Comparison of ENCODE assay signal across 19 cellular contexts in the genomic region with DNA sequence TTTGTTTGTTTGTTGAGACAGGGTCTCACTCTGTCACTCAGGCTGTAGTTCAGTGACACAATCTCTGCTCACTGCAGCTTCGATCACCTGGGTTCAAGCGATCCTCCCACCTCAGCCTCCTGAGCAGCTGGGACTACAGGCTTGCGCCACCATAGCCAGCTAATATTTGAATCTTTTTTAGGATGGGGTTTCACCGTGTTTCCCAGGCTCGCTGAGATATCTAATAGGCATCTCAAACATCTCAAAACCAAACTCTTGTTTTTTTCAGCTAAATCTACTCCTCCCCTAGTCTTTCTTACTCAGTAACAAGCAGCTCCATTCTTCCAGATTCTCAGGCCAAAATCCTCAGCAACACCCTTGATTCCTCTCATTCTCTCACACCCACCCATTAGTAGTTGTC.
"Had no signal": no experiment of that assay in that cellular context is flagged by ENCODE, and none has a peak within 500 bp of the region (broad histone marks: within the 10 kb centered on the region; RNA-seq: fewer than 3 reads in every experiment).

No MANE protein-coding gene starts in this region.

- H3K4me1 ChIP-seq: colonic mucosa, heart left ventricle, left lung, psoas muscle, tibial artery had no signal

- DNase-seq: activated B cell treated with CpG ODN at 0.5 μM for 24 hours; activated CD4-positive, alpha-beta memory T cell treated with anti-CD3 and anti-CD28 coated beads for 36 hours; activated CD4-positive, alpha-beta T cell treated with anti-CD3 and anti-CD28 coated beads for 36 hours; activated naive CD4-positive, alpha-beta T cell treated with Interleukin-2 at 50 U/mL for 16 hours; activated naive CD8-positive, alpha-beta T cell treated with anti-CD3 and anti-CD28 coated beads, Interleukin-2, amount 10 ng/mL, durations not matched to agents 7 days and 5 days; activated T-cell treated with anti-CD3 and anti-CD28 coated beads, Interleukin-2, amount 50 U/mL, for 48 hours; central memory CD4-positive, alpha-beta T cell; colonic mucosa; endodermal cell; heart left ventricle; left lung; natural killer cell; ovary; psoas muscle; right cardiac atrium; stimulated activated CD4-positive, alpha-beta T cell treated with anti-CD3 and anti-CD28 coated beads, Interleukin-1b, Interleukin-23, amount 100 ng/mL, for 48 hours; T-helper 9 cell; tibial artery had no signal

- H3K9me3 ChIP-seq: colonic mucosa, heart left ventricle, left lung, ovary, psoas muscle, tibial artery had no signal

- ATAC-seq: activated CD4-positive, alpha-beta T cell treated with anti-CD3 and anti-CD28 coated beads for 36 hours; heart left ventricle; left lung; natural killer cell; psoas muscle; right cardiac atrium had no signal

- H3K4me3 ChIP-seq: colonic mucosa, heart left ventricle, left lung, ovary, psoas muscle, skin epidermis, tibial artery had no signal

- H3K27me3 ChIP-seq: colonic mucosa, ovary had no signal

- H3K36me3 ChIP-seq: colonic mucosa, heart left ventricle, left lung, ovary, tibial artery had no signal

- H3K27ac ChIP-seq: colonic mucosa, heart left ventricle, left lung, ovary, psoas muscle, skin epidermis, tibial artery had no signal
